9 cellular contexts compared by ENCODE assay signal in genomic region chr17:28747801-28748750, GRCh38. TPM values are rescaled to one million over a fixed set of nuclear protein-coding genes. Genes with fewer than 3 reads are reported as not detected.
DNase-seq lines count a peak whose midpoint lies in the region; ATAC-seq and TF ChIP-seq lines count a peak whose summit lies in the region.
"Had no signal": no experiment of that assay in that cellular context is flagged by ENCODE, and none has a peak within 500 bp of the region (broad histone marks: within the 10 kb centered on the region; RNA-seq: fewer than 3 reads in every experiment).

No MANE protein-coding gene starts in this region.

- peaks cover 0 to 24% (median 0%) of the 10 kb centered on the region in 3 experiments for H3K36me3 ChIP-seq in naive thymus-derived CD4-positive, alpha-beta T cell (ENCODE audit: control insufficient read depth in 2 of 3, insufficient read depth in 3 of 3, low read length in 3 of 3)

- H3K4me1 Mint-ChIP-seq in HFFc6 (ENCODE audit: low read depth) (peaks cover 29% of the 10 kb centered on the region), MCF 10A (ENCODE audit: insufficient read depth, unreplicated experiment) (peaks cover 15% of the 10 kb centered on the region)
- H3K4me1 Mint-ChIP-seq in naive thymus-derived CD4-positive, alpha-beta T cell, result peaks cover 0 to 39% (median 21%) of the 10 kb centered on the region in 7 donors

- DNase-seq in HFFc6 (no peak), MCF 10A (ENCODE audit: unreplicated experiment) (no peak), GM13976 (ENCODE audit: low spot score) (no peak), NCI-H146 treated with DMSO at 0.1 percent for 48 hours (lab: John Stamatoyannopoulos, UW; ENCODE audit: unreplicated experiment) (no peak)
- DNase-seq in naive thymus-derived CD4-positive, alpha-beta T cell, result no peak
- DNase-seq in stimulated activated CD4-positive, alpha-beta T cell treated with anti-CD3 and anti-CD28 coated beads, Interleukin-2, amount 100 ng/mL, for 48 hours, result no peak
- DNase-seq: HCEC 1CT had no signal

- ATAC-seq in naive thymus-derived CD4-positive, alpha-beta T cell, result no peak
- ATAC-seq in HG03159 (IDR thresholded peaks at IDR 0.05; ENCODE audit: unreplicated experiment), result no peak

- H3K4me3 ChIP-seq in naive thymus-derived CD4-positive, alpha-beta T cell (ENCODE audit: low read length), result no peak overlapping the region

- H3K4me3 Mint-ChIP-seq in HFFc6, result no peak overlapping the region
- no peak overlapping the region for H3K4me3 Mint-ChIP-seq in MCF 10A (ENCODE audit: unreplicated experiment)
- peak overlapping the region in 1 of 10 donors; percentile 34 for H3K4me3 Mint-ChIP-seq in naive thymus-derived CD4-positive, alpha-beta T cell

- TF ChIP-seq CTCF in 22Rv1 (IDR thresholded peaks at IDR 0.05) (no peak), HFFc6 (IDR thresholded peaks at IDR 0.05) (no peak), MCF 10A (IDR thresholded peaks at IDR 0.05; ENCODE audit: unreplicated experiment) (no peak), GM13976 (IDR thresholded peaks at IDR 0.05; ENCODE audit: borderline replicate concordance, control extremely low read depth, extremely low read depth, insufficient read depth, missing control alignments) (no peak)

- H3K9me3 Mint-ChIP-seq in HFFc6 (no peaks in the 10 kb centered on the region), MCF 10A (ENCODE audit: unreplicated experiment) (no peaks in the 10 kb centered on the region)
- H3K9me3 Mint-ChIP-seq in naive thymus-derived CD4-positive, alpha-beta T cell, result no peaks in the 10 kb centered on the region

- H3K27me3 Mint-ChIP-seq in HFFc6 (ENCODE audit: insufficient read depth), result peaks cover 32% of the 10 kb centered on the region
- no peaks in the 10 kb centered on the region for H3K27me3 Mint-ChIP-seq in MCF 10A (ENCODE audit: insufficient read depth, unreplicated experiment)
- H3K27me3 Mint-ChIP-seq in naive thymus-derived CD4-positive, alpha-beta T cell, result no peaks in the 10 kb centered on the region

- H3K27me3 ChIP-seq in naive thymus-derived CD4-positive, alpha-beta T cell (ENCODE audit: control insufficient read depth in 2 of 2, insufficient read depth in 2 of 2, low read length in 2 of 2), result no peaks in the 10 kb centered on the region

- H3K27ac Mint-ChIP-seq in HFFc6 (peak overlapping the region; percentile 51), MCF 10A (ENCODE audit: low read depth, unreplicated experiment) (peak overlapping the region; percentile 62)
- peak overlapping the region in 6 of 9 donors; percentile 24 to 76 (median 36) for H3K27ac Mint-ChIP-seq in naive thymus-derived CD4-positive, alpha-beta T cell

- CTCF ChIA-PET in MCF 10A (lab: Yijun Ruan, JAX), result interaction anchor here (0.6 to 15.1 kb wide), 5 partner anchors 14 to 150 kb away, joined by 3 to 365 read pairs (median 5); partner anchors contain the start of genes FLOT2, NEK8, RPL23A and TLCD1
- CTCF ChIA-PET in naive thymus-derived CD4-positive, alpha-beta T cell (lab: Charles Lee), result interaction anchor here (0.6 to 14.7 kb wide), 4 partner anchors 9 to 84 kb away, joined by 3 to 331 read pairs (median 4); partner anchors contain the start of genes NEK8, RPL23A and TLCD1

- peak overlapping the region; percentile 96 for H3K27ac ChIP-seq in 22Rv1
- H3K27ac ChIP-seq in naive thymus-derived CD4-positive, alpha-beta T cell (ENCODE audit: low read depth, low read length), result no peak overlapping the region

- peaks cover 10 to 27% of the 10 kb centered on the region in 2 donors for H3K4me1 ChIP-seq in naive thymus-derived CD4-positive, alpha-beta T cell (ENCODE audit: control insufficient read depth in 2 of 2, insufficient read depth in 2 of 2, low read length in 2 of 2)

- POLR2A ChIA-PET in MCF 10A (lab: Yijun Ruan, JAX), result interaction anchor here (1.1 to 17.3 kb wide), 5 partner anchors 15 to 202 kb away, joined by 3 to 1135 read pairs (median 7); partner anchors contain the start of genes FLOT2, NEK8, RPL23A and TLCD1
- POLR2A ChIA-PET in naive thymus-derived CD4-positive, alpha-beta T cell (lab: Charles Lee), result interaction anchor here (1.1 to 16.9 kb wide), 3 partner anchors 20 to 28 kb away, joined by 4 to 269 read pairs (median 8); partner anchors contain the start of genes NEK8, RPL23A and TLCD1

- intact Hi-C loops in MCF 10A (cut with micrococcal nuclease), result no loop called here
- intact Hi-C loops in naive thymus-derived CD4-positive, alpha-beta T cell (cut with micrococcal nuclease), result no loop called here

- H3K36me3 Mint-ChIP-seq in HFFc6 (ENCODE audit: low read depth) (peaks cover 15% of the 10 kb centered on the region), MCF 10A (ENCODE audit: insufficient read depth, unreplicated experiment) (peaks cover 83% of the 10 kb centered on the region)
- peaks cover 0 to 6% (median 0%) of the 10 kb centered on the region in 5 donors for H3K36me3 Mint-ChIP-seq in naive thymus-derived CD4-positive, alpha-beta T cell

- in situ Hi-C loops in GM13976 (cut with MboI; ENCODE audit: low sequenced_read_pairs, unreplicated experiment), result loop anchor here (25.0 kb wide), 1 partner anchor 364 kb away; no protein-coding TSS in a partner anchor

- H3K9me3 ChIP-seq in naive thymus-derived CD4-positive, alpha-beta T cell (ENCODE audit: control insufficient read depth in 2 of 3, low read length in 3 of 3), result no peaks in the 10 kb centered on the region

- no TSS peak for BruUV-seq in MCF 10A (replicated peaks; lab: Mats Ljungman, UMichigan)

RNA-seq across cellular contexts. Expression of gene TRAF4, which starts 4.3 kb away (rescaled TPM):
- 10 to 100 TPM; 48.0 to 61.3 (median 53.8) TPM for total RNA-seq in HFFc6 (2021; fragmentation: NEBNext Ultra II Directional; extraction: Animal tissue kit (Norgen Biotek cat#: 25700))
- 106 and 126 TPM in 2 replicates for total RNA-seq in MCF 10A (2022)
- 100 to 1,000 TPM in 2 of 5 experiments, 10 to 100 TPM in 3; 22.3 to 228 (median 81.6) TPM for total RNA-seq in naive thymus-derived CD4-positive, alpha-beta T cell
- polyA plus RNA-seq in naive thymus-derived CD4-positive, alpha-beta T cell, result 1 to 10 TPM; 1.3 to 2.3 TPM

RNA-seq across cellular contexts. Expression of gene NEK8, which starts 19.5 kb away (rescaled TPM):
- 1 to 10 TPM; 1.9 to 3.1 (median 2.5) TPM for total RNA-seq in HFFc6 (2021; fragmentation: NEBNext Ultra II Directional; extraction: Animal tissue kit (Norgen Biotek cat#: 25700))
- 4.5 and 8.6 TPM in 2 replicates for total RNA-seq in MCF 10A (2022)
- 10 to 100 TPM in 3 of 5 experiments, 1 to 10 TPM in 2; 7.5 to 12.8 (median 11.3) TPM for total RNA-seq in naive thymus-derived CD4-positive, alpha-beta T cell
- 1 to 10 TPM; 3.3 to 4.5 TPM for polyA plus RNA-seq in naive thymus-derived CD4-positive, alpha-beta T cell

RNA-seq across cellular contexts. Expression of gene TLCD1, which starts 22.0 kb away (rescaled TPM):
- total RNA-seq in HFFc6 (2021; fragmentation: NEBNext Ultra II Directional; extraction: Animal tissue kit (Norgen Biotek cat#: 25700)), result 10 to 100 TPM in 4 of 6 experiments, 1 to 10 TPM in 2; 8.0 to 14.6 (median 11.3) TPM
- total RNA-seq in MCF 10A (2022), result 13.4 and 18.7 TPM in 2 replicates
- total RNA-seq in naive thymus-derived CD4-positive, alpha-beta T cell, result 1 to 10 TPM in 1 of 5 experiments, under 1 TPM in 2, not detected in 2; 0.69 to 3.0 (median 0.79) TPM
- polyA plus RNA-seq in naive thymus-derived CD4-positive, alpha-beta T cell, result not detected

RNA-seq across cellular contexts. Expression of gene RPL23A, which starts 28.3 kb away (rescaled TPM):
- total RNA-seq in HFFc6 (2021; fragmentation: NEBNext Ultra II Directional; extraction: Animal tissue kit (Norgen Biotek cat#: 25700)), result 1,000 to 10,000 TPM; 1,227 to 1,529 (median 1,391) TPM
- total RNA-seq in MCF 10A (2022), result 1,941 and 2,110 TPM in 2 replicates
- 1,000 to 10,000 TPM; 1,887 to 3,452 (median 3,095) TPM for total RNA-seq in naive thymus-derived CD4-positive, alpha-beta T cell
- 1,000 to 10,000 TPM; 5,029 to 6,337 TPM for polyA plus RNA-seq in naive thymus-derived CD4-positive, alpha-beta T cell

RNA-seq across cellular contexts. Expression of gene RAB34, which starts 30.4 kb away (rescaled TPM):
- 100 to 1,000 TPM; 161 to 219 (median 192) TPM for total RNA-seq in HFFc6 (2021; fragmentation: NEBNext Ultra II Directional; extraction: Animal tissue kit (Norgen Biotek cat#: 25700))
- 90.0 and 105 TPM in 2 replicates for total RNA-seq in MCF 10A (2022)
- 10 to 100 TPM; 11.0 to 50.2 (median 16.4) TPM for total RNA-seq in naive thymus-derived CD4-positive, alpha-beta T cell
- 10 to 100 TPM; 12.2 to 19.2 TPM for polyA plus RNA-seq in naive thymus-derived CD4-positive, alpha-beta T cell
